10 cellular contexts compared by ENCODE assay signal in the genomic region with DNA sequence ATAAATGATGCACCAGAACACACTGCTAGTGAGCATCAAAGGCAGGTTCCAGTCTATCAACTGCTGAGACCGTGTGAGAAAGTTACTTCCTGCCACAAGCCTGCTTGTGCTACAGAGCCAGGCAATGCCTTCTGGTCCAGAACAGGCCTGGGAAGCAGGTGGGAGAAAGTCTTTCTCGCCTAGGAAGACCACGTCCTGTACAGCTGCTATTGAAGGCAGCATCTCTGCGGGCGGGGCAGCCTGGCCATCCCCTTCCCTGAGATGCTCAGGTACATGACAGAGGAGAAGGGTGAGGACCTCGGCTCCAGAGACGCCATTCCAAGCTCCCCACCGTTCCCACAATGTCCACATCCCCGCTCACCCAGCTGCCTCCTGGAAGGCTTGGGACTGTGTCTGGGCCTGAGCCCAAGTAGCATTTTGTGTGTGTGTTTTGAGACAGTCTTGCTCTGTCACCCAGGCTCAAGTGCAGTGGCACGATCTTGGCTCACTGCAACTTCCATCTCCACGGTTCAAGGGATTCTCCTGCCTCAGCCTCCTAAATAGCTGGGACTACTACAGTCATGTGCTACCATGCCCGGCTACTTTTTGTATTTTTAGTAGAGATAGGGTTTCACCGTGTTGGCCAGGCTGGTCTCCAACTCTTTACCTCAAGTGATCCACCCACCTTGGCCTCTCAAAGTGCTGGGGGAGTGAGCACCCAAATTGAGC. TPM values are rescaled to one million over a fixed set of nuclear protein-coding genes. Genes with fewer than 3 reads are reported as not detected.
DNase-seq lines count a peak whose midpoint lies in the region; ATAC-seq and TF ChIP-seq lines count a peak whose summit lies in the region.
"Had no signal": no experiment of that assay in that cellular context is flagged by ENCODE, and none has a peak within 500 bp of the region (broad histone marks: within the 10 kb centered on the region; RNA-seq: fewer than 3 reads in every experiment).

No MANE protein-coding gene starts in this region.

- H2AK5ac ChIP-seq in trophoblast cell (ENCODE audit: low read length): no peak overlapping the region

- no peak overlapping the region for H3K9ac ChIP-seq in trophoblast cell (ENCODE audit: low read length)

- H2BK5ac ChIP-seq in trophoblast cell (ENCODE audit: low read depth, low read length, poor library complexity): no peak overlapping the region

- peaks cover 0 to 21% (median 1%) of the 10 kb centered on the region in 3 donors for H3K36me3 Mint-ChIP-seq in CD8-positive, alpha-beta memory T cell
- peaks cover 43% of the 10 kb centered on the region for H3K36me3 Mint-ChIP-seq in dendritic cell treated with granulocyte-macrophage colony-stimulating factor and Interleukin-4, amounts not matched to agents 40 ng/mL and 50 ng/mL, for 4 days (ENCODE audit: low read depth)
- no peaks in the 10 kb centered on the region for H3K36me3 Mint-ChIP-seq in osteocyte (ENCODE audit: unreplicated experiment)

- intact Hi-C loops in OCI-LY7 (cut with micrococcal nuclease; ENCODE audit: unreplicated experiment): no loop called here
- intact Hi-C loops in dendritic cell treated with granulocyte-macrophage colony-stimulating factor and Interleukin-4, amounts not matched to agents 40 ng/mL and 50 ng/mL, for 4 days (cut with micrococcal nuclease): no loop called here

- H3K9me3 ChIP-seq in CD8-positive, alpha-beta memory T cell (ENCODE audit: low read length): peaks cover 5% of the 10 kb centered on the region
- H3K9me3 ChIP-seq in OCI-LY7 (ENCODE audit: low read length) (peaks cover 9% of the 10 kb centered on the region), trophoblast cell (ENCODE audit: insufficient read depth, low read depth, low read length) (peaks cover 2% of the 10 kb centered on the region)

- peak overlapping the region; percentile 60 to 86 (median 71) for H3K4me3 Mint-ChIP-seq in CD8-positive, alpha-beta memory T cell
- no peak overlapping the region for H3K4me3 Mint-ChIP-seq in dendritic cell treated with granulocyte-macrophage colony-stimulating factor and Interleukin-4, amounts not matched to agents 40 ng/mL and 50 ng/mL, for 4 days
- H3K4me3 Mint-ChIP-seq in osteocyte (ENCODE audit: unreplicated experiment): no peak overlapping the region

- WGBS in trophoblast cell (ENCODE audit: extremely low coverage, insufficient coverage, insufficient read length): no CpG with 5 or more reads among the region's 13 CpGs

- CTCF ChIA-PET in CD8-positive, alpha-beta memory T cell (lab: Charles Lee): interaction anchor here (1.1 to 1.8 kb wide), 8 partner anchors 10 to 121 kb away, joined by 3 to 6 read pairs (median 4); a partner anchor contains a TSS
- CTCF ChIA-PET in OCI-LY7 (lab: Charles Lee; ENCODE audit: unreplicated experiment): interaction anchor here (1.5 kb wide), 1 partner anchor 16 kb away, joined by 3 read pairs; no protein-coding TSS in a partner anchor

- H3K27ac ChIP-seq in CD8-positive, alpha-beta memory T cell (ENCODE audit: low read depth, low read length): peak overlapping the region; percentile 66
- H3K27ac ChIP-seq in OCI-LY7 (ENCODE audit: low read depth, low read length, poor library complexity, severe bottlenecking) (peak overlapping the region; percentile 87), trophoblast cell (ENCODE audit: low read depth, low read length) (no peak overlapping the region)

- ATAC-seq in HG02678 (IDR thresholded peaks at IDR 0.05; ENCODE audit: unreplicated experiment): no peak
- no peak for ATAC-seq in GM21526 (IDR thresholded peaks at IDR 0.05; ENCODE audit: low FRiP score, unreplicated experiment)

- H3K14ac ChIP-seq in trophoblast cell (ENCODE audit: low read length): no peak overlapping the region

- no peak overlapping the region for H4K91ac ChIP-seq in trophoblast cell (ENCODE audit: low read depth, low read length)

- no peak overlapping the region for H2BK12ac ChIP-seq in trophoblast cell (ENCODE audit: low read length)

- peak overlapping the region; percentile 72 for H3K4me2 ChIP-seq in OCI-LY7 (ENCODE audit: low read length)
- no peak overlapping the region for H3K4me2 ChIP-seq in trophoblast cell (ENCODE audit: low read length)

- peaks cover 40 to 74% (median 42%) of the 10 kb centered on the region in 3 donors for H3K4me1 Mint-ChIP-seq in CD8-positive, alpha-beta memory T cell
- peaks cover 67% of the 10 kb centered on the region for H3K4me1 Mint-ChIP-seq in dendritic cell treated with granulocyte-macrophage colony-stimulating factor and Interleukin-4, amounts not matched to agents 40 ng/mL and 50 ng/mL, for 4 days (ENCODE audit: low read depth)
- peaks cover 18% of the 10 kb centered on the region for H3K4me1 Mint-ChIP-seq in osteocyte (ENCODE audit: unreplicated experiment)

- peaks cover 60% of the 10 kb centered on the region for H3K79me2 ChIP-seq in OCI-LY7 (ENCODE audit: insufficient read depth, low read depth, low read length)
- peaks cover 5% of the 10 kb centered on the region for H3K79me2 ChIP-seq in trophoblast cell (ENCODE audit: control insufficient read depth, insufficient read depth, low read length, poor library complexity)

- H3K4ac ChIP-seq in trophoblast cell (ENCODE audit: low read depth, low read length): no peak overlapping the region

- H2BK120ac ChIP-seq in trophoblast cell (ENCODE audit: insufficient read depth, low read length, poor library complexity): no peak overlapping the region

- peak; percentile 28 to 58 (median 51) for DNase-seq in CD8-positive, alpha-beta memory T cell
- DNase-seq in OCI-LY7 (ENCODE audit: low spot score) (peak; percentile 79), osteocyte (ENCODE audit: extremely low spot score, unreplicated experiment) (no peak), trophoblast cell (no peak)
- no peak for DNase-seq in stimulated activated CD4-positive, alpha-beta T cell treated with anti-CD3 and anti-CD28 coated beads, Interleukin-4, amount 100 ng/mL, for 24 hours
- DNase-seq: GDM1, NCI-H1694 treated with DMSO at 0.1 percent for 48 hours had no signal

- BruUV-seq in OCI-LY7 (replicated peaks; lab: Mats Ljungman, UMichigan): no TSS peak

- no peaks in the 10 kb centered on the region for H4K20me1 ChIP-seq in OCI-LY7 (ENCODE audit: insufficient read depth, low read length)

- no peaks in the 10 kb centered on the region for H3K27me3 ChIP-seq in CD8-positive, alpha-beta memory T cell (ENCODE audit: insufficient read depth, low read length, poor library complexity, severe bottlenecking)
- H3K27me3 ChIP-seq in trophoblast cell (ENCODE audit: insufficient read depth, low read length): no peaks in the 10 kb centered on the region

- no peaks in the 10 kb centered on the region for H3K9me2 ChIP-seq in OCI-LY7 (ENCODE audit: insufficient read depth, low read length)

- no peak overlapping the region for H3K18ac ChIP-seq in trophoblast cell (ENCODE audit: low read length)

- no peak overlapping the region for H4K12ac ChIP-seq in trophoblast cell (ENCODE audit: low read depth, low read length)

- no peak for TF ChIP-seq CTCF in OCI-LY7 (conservative IDR thresholded peaks at IDR 0.05; ENCODE audit: low read length)
- no peak for TF ChIP-seq CTCF in osteocyte (IDR thresholded peaks at IDR 0.05)

- peak overlapping the region; percentile 38; the same call in 1 of the 2 replicates for H2AFZ ChIP-seq in OCI-LY7 (ENCODE audit: low read length)
- H2AFZ ChIP-seq in trophoblast cell (ENCODE audit: insufficient read depth, low read length, poor library complexity): no peak overlapping the region

- H3K9me3 Mint-ChIP-seq in CD8-positive, alpha-beta memory T cell: peaks cover 0 to 2% (median 0%) of the 10 kb centered on the region in 5 donors
- H3K9me3 Mint-ChIP-seq in dendritic cell treated with granulocyte-macrophage colony-stimulating factor and Interleukin-4, amounts not matched to agents 40 ng/mL and 50 ng/mL, for 4 days: no peaks in the 10 kb centered on the region
- no peaks in the 10 kb centered on the region for H3K9me3 Mint-ChIP-seq in osteocyte (ENCODE audit: unreplicated experiment)

- H3K79me1 ChIP-seq in trophoblast cell (ENCODE audit: low read length): peaks cover 9% of the 10 kb centered on the region

- no peak overlapping the region for H4K8ac ChIP-seq in trophoblast cell (ENCODE audit: low read depth, low read length)

- H3K23ac ChIP-seq in trophoblast cell (ENCODE audit: low read length): no peak overlapping the region

- peak overlapping the region; percentile 21 for H3K4me3 ChIP-seq in CD8-positive, alpha-beta memory T cell (ENCODE audit: low read length)
- peak overlapping the region; percentile 38 for H3K4me3 ChIP-seq in OCI-LY7 (ENCODE audit: low read depth, low read length, poor library complexity, severe bottlenecking)
- H3K4me3 ChIP-seq in trophoblast cell (ENCODE audit: low read depth, low read length): no peak overlapping the region

- peaks cover 0 to 1% of the 10 kb centered on the region in 2 donors for H3K27me3 Mint-ChIP-seq in CD8-positive, alpha-beta memory T cell
- no peaks in the 10 kb centered on the region for H3K27me3 Mint-ChIP-seq in dendritic cell treated with granulocyte-macrophage colony-stimulating factor and Interleukin-4, amounts not matched to agents 40 ng/mL and 50 ng/mL, for 4 days
- H3K27me3 Mint-ChIP-seq in osteocyte (ENCODE audit: unreplicated experiment): no peaks in the 10 kb centered on the region

- H3K27ac Mint-ChIP-seq in CD8-positive, alpha-beta memory T cell: peak overlapping the region; percentile 96 to 99 (median 96)
- peak overlapping the region; percentile 100 for H3K27ac Mint-ChIP-seq in dendritic cell treated with granulocyte-macrophage colony-stimulating factor and Interleukin-4, amounts not matched to agents 40 ng/mL and 50 ng/mL, for 4 days
- peak overlapping the region; percentile 84 for H3K27ac Mint-ChIP-seq in osteocyte (ENCODE audit: unreplicated experiment)

- peaks cover 49% of the 10 kb centered on the region for H3K4me1 ChIP-seq in CD8-positive, alpha-beta memory T cell (ENCODE audit: insufficient read depth, low read length)
- peaks cover 52% of the 10 kb centered on the region for H3K4me1 ChIP-seq in OCI-LY7 (ENCODE audit: insufficient read depth, low read length, poor library complexity, severe bottlenecking)
- peaks cover 7 to 16% of the 10 kb centered on the region in 2 experiments for H3K4me1 ChIP-seq in trophoblast cell (ENCODE audit: control insufficient read depth in 1 of 2, insufficient read depth in 2 of 2, low read length in 2 of 2)

- H3K36me3 ChIP-seq in CD8-positive, alpha-beta memory T cell (ENCODE audit: insufficient read depth, low read length): peaks cover 3% of the 10 kb centered on the region
- peaks cover 25% of the 10 kb centered on the region for H3K36me3 ChIP-seq in OCI-LY7 (ENCODE audit: insufficient read depth, low read length)
- peaks cover 0 to 2% of the 10 kb centered on the region in 2 experiments for H3K36me3 ChIP-seq in trophoblast cell (ENCODE audit: control insufficient read depth in 1 of 2, insufficient read depth in 2 of 2, low read length in 2 of 2)

- POLR2A ChIA-PET in CD8-positive, alpha-beta memory T cell (lab: Charles Lee): interaction anchor here (0.6 to 2.7 kb wide), 5 partner anchors 15 to 72 kb away, joined by 3 to 11 read pairs (median 3); a partner anchor contains a TSS
- POLR2A ChIA-PET in OCI-LY7 (lab: Charles Lee): interaction anchor here (0.7 to 5.6 kb wide), 3 partner anchors 18 to 627 kb away, joined by 3 to 39 read pairs (median 6); a partner anchor contains a TSS

RNA-seq across cellular contexts. Expression of a gene that starts 3.4 kb away (rescaled TPM):
- total RNA-seq in CD8-positive, alpha-beta memory T cell: 10 to 100 TPM; 13.0 to 13.6 TPM
- 3.1 TPM for polyA plus RNA-seq in CD8-positive, alpha-beta memory T cell
- total RNA-seq in OCI-LY7 (2014; rRNA removed; shearing (Covaris generic)): 3.5 and 4.4 TPM in 2 replicates
- total RNA-seq in OCI-LY7 (2022): 13.8 and 17.4 TPM in 2 replicates
- 12.3 and 15.7 TPM in 2 replicates for total RNA-seq in osteocyte
- polyA plus RNA-seq in trophoblast cell (2013): 8.6 and 8.7 TPM in 2 replicates

RNA-seq across cellular contexts. Expression of a gene that starts 25.2 kb away (rescaled TPM):
- not detected for total RNA-seq in CD8-positive, alpha-beta memory T cell
- polyA plus RNA-seq in CD8-positive, alpha-beta memory T cell: not detected
- total RNA-seq in OCI-LY7 (2014; rRNA removed; shearing (Covaris generic)): not detected in 2 replicates
- total RNA-seq in OCI-LY7 (2022) (not detected in 2 replicates), osteocyte (not detected in 2 replicates)
- not detected in 2 replicates for polyA plus RNA-seq in trophoblast cell (2013)

RNA-seq across cellular contexts. Expression of a gene that starts 28.8 kb away (rescaled TPM):
- total RNA-seq in CD8-positive, alpha-beta memory T cell: 10 to 100 TPM; 71.4 to 73.6 TPM
- 83.4 TPM for polyA plus RNA-seq in CD8-positive, alpha-beta memory T cell
- total RNA-seq in OCI-LY7 (2014; rRNA removed; shearing (Covaris generic)): 5.2 and 6.7 TPM in 2 replicates
- total RNA-seq in OCI-LY7 (2022): 6.0 and 9.0 TPM in 2 replicates
- total RNA-seq in osteocyte: 1.8 and 1.9 TPM in 2 replicates
- 2.5 and 2.6 TPM in 2 replicates for polyA plus RNA-seq in trophoblast cell (2013)

RNA-seq across cellular contexts. Expression of a gene that starts 50.4 kb away (rescaled TPM):
- 10 to 100 TPM; 64.6 to 66.5 TPM for total RNA-seq in CD8-positive, alpha-beta memory T cell
- polyA plus RNA-seq in CD8-positive, alpha-beta memory T cell: 8.0 TPM
- 61.0 and 71.3 TPM in 2 replicates for total RNA-seq in OCI-LY7 (2014; rRNA removed; shearing (Covaris generic))
- 86.2 and 97.3 TPM in 2 replicates for total RNA-seq in OCI-LY7 (2022)
- 27.4 and 29.3 TPM in 2 replicates for total RNA-seq in osteocyte
- polyA plus RNA-seq in trophoblast cell (2013): 28.8 and 29.9 TPM in 2 replicates

RNA-seq across cellular contexts. Expression of a gene that starts 59.2 kb away (rescaled TPM):
- not detected for total RNA-seq in CD8-positive, alpha-beta memory T cell
- polyA plus RNA-seq in CD8-positive, alpha-beta memory T cell: not detected
- 0.09 TPM in 1 of 2 replicates, not detected in the other for total RNA-seq in OCI-LY7 (2014; rRNA removed; shearing (Covaris generic))
- total RNA-seq in OCI-LY7 (2022): not detected in 2 replicates
- 0.30 and 0.63 TPM in 2 replicates for total RNA-seq in osteocyte
- 1.2 and 1.4 TPM in 2 replicates for polyA plus RNA-seq in trophoblast cell (2013)

Comparison
In these comparisons a context has a peak if more than half of its experiments do, and no peak if none do; other contexts are left out.
1. DNase-seq: peak in CD8-positive, alpha-beta memory T cell (5 of 5) and OCI-LY7 (single experiment); none in osteocyte (single experiment), stimulated activated CD4-positive, alpha-beta T cell treated with anti-CD3 and anti-CD28 coated beads, Interleukin-4, amount 100 ng/mL, for 24 hours (single experiment) and trophoblast cell (0 of 2).
2. H3K4me3 Mint-ChIP-seq: peak in CD8-positive, alpha-beta memory T cell (7 of 7); none in dendritic cell treated with granulocyte-macrophage colony-stimulating factor and Interleukin-4, amounts not matched to agents 40 ng/mL and 50 ng/mL, for 4 days (single experiment) and osteocyte (single experiment).
3. RNA of a gene that starts 28.8 kb away (total RNA-seq): 71.4 to 73.6 TPM in CD8-positive, alpha-beta memory T cell; 5.2 to 9.0 TPM in OCI-LY7 and 1.8 to 1.9 TPM in osteocyte; every median in the first group is over 4 times any median in the second.
4. Peak in every context shown above with its lines, with median percentiles within 50 percentile points of each other: H3K27ac Mint-ChIP-seq.